ENCODE assay signal across 7 cellular contexts in genomic region chr5:166091931-166092330, GRCh38.
"Had no signal": no experiment of that assay in that cellular context is flagged by ENCODE, and none has a peak within 500 bp of the region (broad histone marks: within the 10 kb centered on the region; RNA-seq: fewer than 3 reads in every experiment).

No MANE protein-coding gene starts in this region.

- H3K4me3 ChIP-seq: GM23248, GM23338, HAP-1 had no signal

- H2AFZ ChIP-seq: GM23248, GM23338 had no signal

- DNase-seq: GM23248, GOT3, H9, HCEC 1CT, HFFc6 had no signal

- H3K36me3 ChIP-seq: HAP-1 had no signal

- H3K9ac ChIP-seq: GM23248 had no signal

- H3K9me3 ChIP-seq: HAP-1 had no signal

- H3K27ac ChIP-seq: GM23248 had no signal

- H3K4me2 ChIP-seq: GM23338 had no signal
